Comparison of ENCODE assay signal across 8 cellular contexts in genomic region chr1:58546520-58547308, GRCh38. TPM values are rescaled to one million over a fixed set of nuclear protein-coding genes. Genes with fewer than 3 reads are reported as not detected.
DNase-seq lines count a peak whose midpoint lies in the region; ATAC-seq, FAIRE-seq and TF ChIP-seq lines count a peak whose summit lies in the region.

Gene OMA1, minus strand, starts transcription at chr1:58546726. Its CDS starts 7,432 bp downstream, at chr1:58539294.

- no peaks in the 10 kb centered on the region for H3K36me3 Mint-ChIP-seq in dendritic cell treated with granulocyte-macrophage colony-stimulating factor and Interleukin-4, amounts not matched to agents 40 ng/mL and 50 ng/mL, for 4 days (ENCODE audit: low read depth)

- peak within 1 kb of the TSS; percentile 79 for H3K4me3 Mint-ChIP-seq in dendritic cell treated with granulocyte-macrophage colony-stimulating factor and Interleukin-4, amounts not matched to agents 40 ng/mL and 50 ng/mL, for 4 days

- TF ChIP-seq EP300 in HepG2 (IDR thresholded peaks at IDR 0.05; ENCODE audit: low read depth in 2 of 2, low read length in 2 of 2), result no peak
- TF ChIP-seq EP300 in HepG2 (CRISPR knock-in tag; IDR thresholded peaks at IDR 0.05; ENCODE audit: borderline replicate concordance), result no peak

- WGBS in HepG2 (ENCODE audit: low lambda C conversion rate), result 9% methylated on average over 14 of the region's 46 CpGs

- no peaks in the 10 kb centered on the region for H3K79me2 ChIP-seq in HepG2 (ENCODE audit: insufficient read depth, low read length)

- peak; percentile 99 for TF ChIP-seq CTCF in C4-2B (conservative IDR thresholded peaks at IDR 0.05)
- peak; percentile 99 for TF ChIP-seq CTCF in HepG2 (CRISPR knock-in tag; IDR thresholded peaks at IDR 0.05)

- H3K4me1 Mint-ChIP-seq in dendritic cell treated with granulocyte-macrophage colony-stimulating factor and Interleukin-4, amounts not matched to agents 40 ng/mL and 50 ng/mL, for 4 days (ENCODE audit: low read depth), result peaks cover 19% of the 10 kb centered on the region

- peak; percentile 96 for TF ChIP-seq RAD21 in HepG2 (CRISPR knock-in tag; IDR thresholded peaks at IDR 0.05)

- CTCF ChIA-PET in HepG2 (lab: Yijun Ruan, JAX; ENCODE audit: low intra/inter-chr PET ratio, low total read pairs), result interaction anchor here (2.1 kb wide), 1 partner anchor 31 kb away, joined by 28 read pairs; no protein-coding TSS in a partner anchor

- H3K9me3 ChIP-seq in HepG2 (ENCODE audit: low read length), result no peaks in the 10 kb centered on the region

- H3K9me3 Mint-ChIP-seq in dendritic cell treated with granulocyte-macrophage colony-stimulating factor and Interleukin-4, amounts not matched to agents 40 ng/mL and 50 ng/mL, for 4 days, result no peaks in the 10 kb centered on the region

- DNase-seq in NCI-H748 (lab: John Stamatoyannopoulos, UW; ENCODE audit: unreplicated experiment), result peak; percentile 97
- DNase-seq in activated CD4-positive, alpha-beta T cell treated with anti-CD3 and anti-CD28 coated beads, Interleukin-2, amount 50 U/mL, for 24 hours (ENCODE audit: low read depth in 1 of 2, low spot score in 1 of 2), result peak; percentile 95
- DNase-seq in HepG2 (ENCODE audit: low spot score), result peak; percentile 91
- DNase-seq in stimulated activated CD4-positive, alpha-beta T cell treated with anti-CD3 and anti-CD28 coated beads, Interleukin-4, amount 100 ng/mL, for 24 hours, result peak; percentile 98

- peak within 1 kb of the TSS; percentile 95 for H3K4me2 ChIP-seq in HepG2 (ENCODE audit: low read depth, low read length)

- H3K9ac ChIP-seq in HepG2 (ENCODE audit: insufficient read depth, low read depth, low read length), result peak within 1 kb of the TSS; percentile 82

- H3K4me1 ChIP-seq in HepG2 (ENCODE audit: insufficient read depth, low read length), result peaks cover 45% of the 10 kb centered on the region

- intact Hi-C loops in dendritic cell treated with granulocyte-macrophage colony-stimulating factor and Interleukin-4, amounts not matched to agents 40 ng/mL and 50 ng/mL, for 4 days (cut with micrococcal nuclease), result loop anchor here (1.0 kb wide), 2 partner anchors 29 to 106 kb away; no protein-coding TSS in a partner anchor
- intact Hi-C loops in HepG2 (cut with micrococcal nuclease; ENCODE audit: unreplicated experiment), result loop anchor here (1.0 to 5.0 kb wide), 3 partner anchors 30 to 534 kb away; no protein-coding TSS in a partner anchor

- peak; percentile 71 for FAIRE-seq in HepG2 (lab: Jason Lieb, UNC)

- peak within 1 kb of the TSS; percentile 74 to 84 (median 77) for H3K4me3 ChIP-seq in HepG2 (replicated peaks in 1 of 3; ENCODE audit: insufficient read depth in 1 of 3, low read depth in 2 of 3, low read length in 3 of 3)

- in situ Hi-C loops in HepG2 (cut with HindIII; ENCODE audit: extremely low pct_ligation_motif_present, low pct_unique_long_range_greater_than_20kb), result no loop called here

- H3K27ac Mint-ChIP-seq in dendritic cell treated with granulocyte-macrophage colony-stimulating factor and Interleukin-4, amounts not matched to agents 40 ng/mL and 50 ng/mL, for 4 days, result peak within 1 kb of the TSS; percentile 93

- H3K27me3 Mint-ChIP-seq in dendritic cell treated with granulocyte-macrophage colony-stimulating factor and Interleukin-4, amounts not matched to agents 40 ng/mL and 50 ng/mL, for 4 days, result no peaks in the 10 kb centered on the region

- H3K27me3 ChIP-seq in HepG2 (ENCODE audit: control insufficient read depth in 1 of 2, insufficient read depth in 2 of 2, low read length in 2 of 2), result no peaks in the 10 kb centered on the region; a peak in 1 of 5 replicates

- ATAC-seq in GM19328 (IDR thresholded peaks at IDR 0.05; ENCODE audit: unreplicated experiment) (peak; percentile 94), HG03521 (IDR thresholded peaks at IDR 0.05; ENCODE audit: unreplicated experiment) (peak; percentile 96), HepG2 (peak; percentile 97)

- H4K20me1 ChIP-seq in HepG2 (ENCODE audit: insufficient read depth, low read length), result no peaks in the 10 kb centered on the region

- TF ChIP-seq POLR2A in HepG2 (IDR thresholded peaks at IDR 0.05; ENCODE audit: insufficient read depth in 1 of 2, low read depth in 2 of 2, low read length in 2 of 2), result peak; percentile 78 to 84

- peak within 1 kb of the TSS; percentile 94 for H3K27ac ChIP-seq in C4-2B
- H3K27ac ChIP-seq in HepG2 (ENCODE audit: extremely low read length, insufficient read depth, low read length), result peak within 1 kb of the TSS; percentile 83

- H2AFZ ChIP-seq in HepG2 (ENCODE audit: low read length), result peak within 1 kb of the TSS; percentile 96

- no TSS peak for BruUV-seq in HepG2 (replicated peaks; lab: Mats Ljungman, UMichigan)

- POLR2A ChIA-PET in HepG2 (lab: Yijun Ruan, JAX), result interaction anchor here (0.6 to 0.9 kb wide), 7 partner anchors 9 to 821 kb away, joined by 3 to 4 read pairs (median 3); no protein-coding TSS in a partner anchor

- H3K36me3 ChIP-seq in HepG2 (replicated peaks in 1 of 2; ENCODE audit: control insufficient read depth in 1 of 2, insufficient read depth in 2 of 2, low read length in 2 of 2), result no peaks in the 10 kb centered on the region

TF ChIP-seq in HepG2, 621 proteins besides CTCF, POLR2A, EP300 and RAD21 (continues in another document):
- TF ChIP-seq SKIL (CRISPR knock-in tag; IDR thresholded peaks at IDR 0.05; ENCODE audit: borderline replicate concordance), result no peak
- TF ChIP-seq ZNF383 (CRISPR knock-in tag; IDR thresholded peaks at IDR 0.05; ENCODE audit: borderline replicate concordance), result no peak
- TF ChIP-seq RNF2 (conservative IDR thresholded peaks at IDR 0.05; ENCODE audit: low read depth), result no peak
- no peak for TF ChIP-seq GZF1 (CRISPR knock-in tag; IDR thresholded peaks at IDR 0.05)
- TF ChIP-seq MBNL3 (CRISPR knock-in tag; conservative IDR thresholded peaks at IDR 0.05), result no peak
- no peak for TF ChIP-seq SYNCRIP (IDR thresholded peaks at IDR 0.05; ENCODE audit: insufficient read depth, low read depth, low read length)
- TF ChIP-seq ZNF737 (CRISPR knock-in tag; IDR thresholded peaks at IDR 0.05; ENCODE audit: borderline replicate concordance), result no peak
- TF ChIP-seq, protein P1, sequence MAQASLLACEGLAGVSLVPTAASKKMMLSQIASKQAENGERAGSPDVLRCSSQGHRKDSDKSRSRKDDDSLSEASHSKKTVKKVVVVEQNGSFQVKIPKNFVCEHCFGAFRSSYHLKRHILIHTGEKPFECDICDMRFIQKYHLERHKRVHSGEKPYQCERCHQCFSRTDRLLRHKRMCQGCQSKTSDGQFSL (CRISPR knock-in tag; IDR thresholded peaks at IDR 0.05), result no peak
- peak; percentile 58; the same call in 1 of the 2 replicates for TF ChIP-seq SPEN (CRISPR knock-in tag; IDR thresholded peaks at IDR 0.05; ENCODE audit: low read depth)
- TF ChIP-seq HIVEP1 (CRISPR knock-in tag; IDR thresholded peaks at IDR 0.05), result 0 out of 2 replicates have a peak, but pooled peaks have one; percentile 20
- no peak for TF ChIP-seq MED13 (CRISPR knock-in tag; IDR thresholded peaks at IDR 0.05)
- TF ChIP-seq ZNF644 (CRISPR knock-in tag; IDR thresholded peaks at IDR 0.05; ENCODE audit: low read depth), result 0 out of 2 replicates have a peak, but pooled peaks have one; percentile 21
- TF ChIP-seq NFKB2 (CRISPR knock-in tag; IDR thresholded peaks at IDR 0.05; ENCODE audit: borderline replicate concordance), result no peak
- no peak for TF ChIP-seq ZNF558 (CRISPR knock-in tag; IDR thresholded peaks at IDR 0.05; ENCODE audit: borderline replicate concordance)
- TF ChIP-seq FOXO1 (CRISPR knock-in tag; IDR thresholded peaks at IDR 0.05), result peak; percentile 56; the same call in 1 of the 2 replicates
- TF ChIP-seq AGO2 (optimal IDR thresholded peaks at IDR 0.05; ENCODE audit: low read depth, low read length), result no peak

RNA-seq across cellular contexts. Expression of gene OMA1, which starts in this region (rescaled TPM):
- total RNA-seq in HepG2 (2016; rRNA removed; fragmentation: Illumina TruSeq; extraction: Trizol), result 18.6 and 26.9 TPM in 2 replicates
- total RNA-seq in HepG2 (2016; cell fraction: cytosol; rRNA removed; fragmentation: Illumina TruSeq; extraction: Trizol; ENCODE audit: low read depth), result 92.8 and 109 TPM in 2 replicates
- total RNA-seq in HepG2 (2016; cell fraction: insoluble cytoplasmic fraction; rRNA removed; fragmentation: Illumina TruSeq; extraction: Trizol), result 19.4 and 27.4 TPM in 2 replicates
- 61.9 and 78.8 TPM in 2 replicates for total RNA-seq in HepG2 (2016; cell fraction: membrane; rRNA removed; fragmentation: Illumina TruSeq; extraction: Trizol)
- 18.3 and 21.8 TPM in 2 replicates for total RNA-seq in HepG2 (2016; cell fraction: nucleus; rRNA removed; fragmentation: Illumina TruSeq; extraction: Trizol)
- polyA plus RNA-seq in HepG2 (2011; rRNA removed), result 6.6 and 7.0 TPM in 2 replicates
- 3.2 and 4.5 TPM in 2 replicates for polyA plus RNA-seq in HepG2 (2011; cell fraction: cytosol; rRNA removed)
- 3.7 and 4.2 TPM in 2 replicates for polyA plus RNA-seq in HepG2 (2011; cell fraction: nucleus; rRNA removed)
- 7.0 and 10.0 TPM in 2 replicates for polyA plus RNA-seq in HepG2 (2012)
- 4.2 and 4.4 TPM in 2 replicates for polyA plus RNA-seq in HepG2 (2016; cell fraction: cytosol; fragmentation: Illumina TruSeq; extraction: Trizol; ENCODE audit: low read depth)
- polyA plus RNA-seq in HepG2 (2016; cell fraction: insoluble cytoplasmic fraction; fragmentation: Illumina TruSeq; extraction: Trizol; ENCODE audit: low read depth), result 11.1 and 13.3 TPM in 2 replicates
- polyA plus RNA-seq in HepG2 (2016; cell fraction: membrane; fragmentation: Illumina TruSeq; extraction: Trizol; ENCODE audit: low read depth), result 4.9 and 5.1 TPM in 2 replicates
- polyA plus RNA-seq in HepG2 (2016; cell fraction: nucleus; fragmentation: Illumina TruSeq; extraction: Trizol; ENCODE audit: insufficient read depth, low read depth), result 15.6 and 19.4 TPM in 2 replicates
- polyA minus RNA-seq in HepG2 (2011; rRNA and poly(A)+ RNA removed; ENCODE audit: low replicate concordance), result 7.3 and 8.4 TPM in 2 replicates
- polyA minus RNA-seq in HepG2 (2011; cell fraction: cytosol; rRNA and poly(A)+ RNA removed), result 9.2 and 9.8 TPM in 2 replicates
- 18.2 and 21.9 TPM in 2 replicates for polyA minus RNA-seq in HepG2 (2011; cell fraction: nucleus; rRNA and poly(A)+ RNA removed)

Comparison
In these comparisons a context has a peak if more than half of its experiments do, and no peak if none do; other contexts are left out.
1. Peak in every context shown above with its lines: DNase-seq, ATAC-seq, H3K4me3 ChIP-seq and H3K27ac ChIP-seq.